ENCODE assay signal across 20 cellular contexts in the genomic region with DNA sequence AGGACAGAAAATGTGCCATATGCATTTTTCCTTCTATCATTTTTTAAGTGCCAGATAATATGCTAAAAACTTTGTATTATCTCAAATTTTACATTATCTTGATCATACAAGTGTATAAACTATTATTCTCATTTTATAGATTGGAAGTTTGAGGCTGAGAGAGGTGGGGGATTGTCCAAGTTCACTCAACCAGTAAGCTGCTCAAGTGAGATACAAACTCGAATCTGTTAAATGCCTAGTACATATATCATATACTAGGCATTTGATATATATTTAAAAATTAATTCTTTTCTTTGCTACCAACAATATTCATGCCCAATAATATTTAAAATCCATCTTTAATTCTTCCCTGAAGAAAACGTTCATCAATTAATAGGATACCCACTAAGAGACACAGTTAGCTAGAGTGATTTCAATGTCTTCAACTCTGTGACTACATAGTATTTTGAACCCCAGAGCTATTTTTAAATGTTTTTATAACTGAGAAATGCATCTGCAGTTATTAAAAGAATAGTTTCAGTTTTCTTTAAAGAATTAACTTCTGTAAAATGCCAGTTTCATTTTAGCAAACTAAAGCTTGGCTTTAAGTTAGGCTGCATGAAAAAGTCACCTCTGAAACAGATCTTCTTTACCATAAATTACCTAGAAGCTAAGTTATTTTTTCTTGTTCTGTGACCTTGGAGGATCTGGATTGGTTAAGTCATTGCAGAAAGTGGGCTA.
DNase-seq lines count a peak whose midpoint lies in the region; ATAC-seq and TF ChIP-seq lines count a peak whose summit lies in the region.
"Had no signal": no experiment of that assay in that cellular context is flagged by ENCODE, and none has a peak within 500 bp of the region (broad histone marks: within the 10 kb centered on the region; RNA-seq: fewer than 3 reads in every experiment).

No MANE protein-coding gene starts in this region.

- peaks cover 34% of the 10 kb centered on the region for H3K4me1 ChIP-seq in OCI-LY3 (ENCODE audit: low read length)
- no peaks in the 10 kb centered on the region for H3K4me1 ChIP-seq in tibial artery
- H3K4me1 ChIP-seq: prostate gland had no signal

- no peaks in the 10 kb centered on the region for H3K79me2 ChIP-seq in OCI-LY3 (ENCODE audit: low read length)

- no peak for TF ChIP-seq CTCF in GM06990 (IDR thresholded peaks at IDR 0.05; ENCODE audit: insufficient read depth, low read length, poor library complexity, severe bottlenecking)
- no peak for TF ChIP-seq CTCF in OCI-LY3 (IDR thresholded peaks at IDR 0.05; ENCODE audit: low read depth, low read length)
- TF ChIP-seq CTCF in tibial artery (IDR thresholded peaks at IDR 0.05), result no peak

- DNase-seq in GM06990 (ENCODE audit: extremely low read depth, insufficient read length) (peak; percentile 23), tibial artery (no peak), SW 1271 (lab: John Stamatoyannopoulos, UW) (no peak), CD1c-positive myeloid dendritic cell (ENCODE audit: extremely low spot score) (no peak), NCI-H1105 (lab: John Stamatoyannopoulos, UW) (no peak)
- DNase-seq: activated CD8-positive, alpha-beta memory T cell treated with anti-CD3 and anti-CD28 coated beads for 24 hours; activated T-cell treated with anti-CD3 and anti-CD28 coated beads, Interleukin-2, amount 50 U/mL, for 72 hours; Calu3; effector memory CD8-positive, alpha-beta T cell; EL; glutamatergic neuron; left colon; stimulated activated CD4-positive, alpha-beta T cell treated with anti-CD3 and anti-CD28 coated beads, Interleukin-4, amount 100 ng/mL, for 24 hours; T-helper 9 cell had no signal

- peak overlapping the region; percentile 55 for H3K4me2 ChIP-seq in OCI-LY3 (ENCODE audit: low read length)

- peak; percentile 47 for ATAC-seq in GM19328 (IDR thresholded peaks at IDR 0.05; ENCODE audit: unreplicated experiment)
- ATAC-seq in HG02759 (IDR thresholded peaks at IDR 0.05; ENCODE audit: unreplicated experiment), result peak; percentile 45
- ATAC-seq: activated CD4-positive, CD25-positive, alpha-beta regulatory T cell treated with anti-CD3 and anti-CD28 coated beads, Interleukin-2, amount 50 U/mL, for 24 hours; activated T-cell treated with anti-CD3 and anti-CD28 coated beads, Interleukin-2, amount 50 U/mL, for 72 hours; effector memory CD8-positive, alpha-beta T cell; left colon had no signal

- no peaks in the 10 kb centered on the region for H3K9me3 ChIP-seq in OCI-LY3 (ENCODE audit: insufficient read depth, low read length)
- H3K9me3 ChIP-seq in tibial artery, result no peaks in the 10 kb centered on the region
- H3K9me3 ChIP-seq: prostate gland had no signal

- no peaks in the 10 kb centered on the region for H4K20me1 ChIP-seq in OCI-LY3 (ENCODE audit: insufficient read depth, low read length)

- H3K36me3 ChIP-seq in GM06990 (ENCODE audit: control insufficient read depth, insufficient read depth, low read length) (no peaks in the 10 kb centered on the region; the same call in 1 of the 2 replicates), OCI-LY3 (replicated peaks; ENCODE audit: low read depth, low read length) (peaks cover 15% of the 10 kb centered on the region), tibial artery (peaks cover 16 to 38% (median 18%) of the 10 kb centered on the region in 3 donors)
- H3K36me3 ChIP-seq: prostate gland had no signal

- H3K4me3 ChIP-seq in GM06990 (replicated peaks; ENCODE audit: low read depth, low read length) (no peak overlapping the region), OCI-LY3 (ENCODE audit: low read length) (peak overlapping the region; percentile 18), tibial artery (no peak overlapping the region)
- H3K4me3 ChIP-seq: prostate gland, skin epidermis had no signal

- intact Hi-C loops in tibial artery (cut with DNase I; ENCODE audit: low total_unique reads), result no loop called here

- H3K27ac ChIP-seq in OCI-LY3 (ENCODE audit: low read length) (peak overlapping the region; percentile 58), tibial artery (no peak overlapping the region)
- H3K27ac ChIP-seq: prostate gland had no signal

- no peak overlapping the region for H2AFZ ChIP-seq in OCI-LY3 (ENCODE audit: low read depth, low read length)

- no peak overlapping the region for H3K9ac ChIP-seq in OCI-LY3 (ENCODE audit: low read length)

- no peaks in the 10 kb centered on the region for H3K27me3 ChIP-seq in GM06990 (replicated peaks; ENCODE audit: control insufficient read depth, insufficient read depth, low read length)
- H3K27me3 ChIP-seq in OCI-LY3 (ENCODE audit: low read depth, low read length), result no peaks in the 10 kb centered on the region
- H3K27me3 ChIP-seq in tibial artery, result no peaks in the 10 kb centered on the region
